ENCODE assay signal across 26 cellular contexts in the genomic region with DNA sequence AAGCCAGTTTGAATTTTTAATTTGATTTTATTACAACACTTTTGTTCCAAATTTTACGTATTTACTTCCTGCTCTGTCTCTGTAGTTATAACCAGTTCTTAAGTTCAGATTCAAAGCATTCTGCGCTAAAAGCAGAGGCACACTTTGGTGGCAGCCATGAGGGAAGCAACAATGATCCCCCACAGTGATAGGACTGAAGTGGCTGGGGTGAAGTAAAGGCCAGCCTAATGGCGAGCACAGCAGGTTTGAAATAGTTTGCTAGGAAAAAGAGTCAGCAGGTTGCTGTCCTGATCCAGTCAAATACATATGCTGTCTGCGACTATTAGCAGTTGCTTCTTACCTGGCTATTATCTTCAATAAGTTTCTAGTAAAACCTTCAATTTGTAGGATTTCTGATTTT.
DNase-seq lines count a peak whose midpoint lies in the region; ATAC-seq and TF ChIP-seq lines count a peak whose summit lies in the region.
"Had no signal": no experiment of that assay in that cellular context is flagged by ENCODE, and none has a peak within 500 bp of the region (broad histone marks: within the 10 kb centered on the region; RNA-seq: fewer than 3 reads in every experiment).

No MANE protein-coding gene starts in this region.

- H3K4me1 ChIP-seq in GM23338 (ENCODE audit: insufficient read depth) = no peaks in the 10 kb centered on the region
- H3K4me1 ChIP-seq in iPS DF 6.9 (ENCODE audit: control insufficient read depth, insufficient read depth, low read length) = no peaks in the 10 kb centered on the region
- peaks cover 0 to 3% of the 10 kb centered on the region in 2 donors for H3K4me1 ChIP-seq in neuronal stem cell (ENCODE audit: control insufficient read depth in 2 of 2, insufficient read depth in 1 of 2, low read depth in 1 of 2, low read length in 2 of 2)
- H3K4me1 ChIP-seq: A549, SJSA1 had no signal

- H3K23ac ChIP-seq in neuronal stem cell (ENCODE audit: low read depth, low read length, poor library complexity) = no peak overlapping the region

- no peaks in the 10 kb centered on the region for H3K27me3 ChIP-seq in GM23338 (ENCODE audit: insufficient read depth)
- no peaks in the 10 kb centered on the region for H3K27me3 ChIP-seq in iPS DF 6.9 (ENCODE audit: control insufficient read depth, insufficient read depth, low read length)
- H3K27me3 ChIP-seq in neuronal stem cell (ENCODE audit: control insufficient read depth in 3 of 3, insufficient read depth in 3 of 3, low read depth in 1 of 3, low read length in 3 of 3) = no peaks in the 10 kb centered on the region
- H3K27me3 ChIP-seq: MG63, SJSA1 had no signal

- no peaks in the 10 kb centered on the region for H3K79me1 ChIP-seq in neuronal stem cell (ENCODE audit: low read depth, low read length)

- H4K8ac ChIP-seq in neuronal stem cell (ENCODE audit: low read depth, low read length) = no peak overlapping the region

- POLR2A ChIA-PET in WTC11 (lab: Charles Lee) = no interaction called here

- H2AK5ac ChIP-seq in neuronal stem cell (ENCODE audit: low read depth, low read length) = no peak overlapping the region

- H4K20me1 ChIP-seq in GM23338 (replicated peaks; ENCODE audit: insufficient read depth) = no peaks in the 10 kb centered on the region

- no peak overlapping the region for H2BK5ac ChIP-seq in neuronal stem cell (ENCODE audit: low read length)

- H2AFZ ChIP-seq in GM23338 (no peak overlapping the region), neuronal stem cell (ENCODE audit: low read length) (no peak overlapping the region)

- H3K14ac ChIP-seq in neuronal stem cell (ENCODE audit: low read length) = no peak overlapping the region

- no peak overlapping the region for H2BK12ac ChIP-seq in neuronal stem cell (ENCODE audit: low read length)

- no peak overlapping the region for H2BK120ac ChIP-seq in neuronal stem cell (ENCODE audit: low read depth, low read length)

- H3K4me3 Mint-ChIP-seq in GM23338 = no peak overlapping the region
- no peak overlapping the region for H3K4me3 Mint-ChIP-seq in WTC11
- H3K4me3 Mint-ChIP-seq: CD4-positive, alpha-beta memory T cell had no signal

- H4K91ac ChIP-seq in neuronal stem cell (ENCODE audit: low read depth, low read length, poor library complexity) = no peak overlapping the region

- H3K27ac Mint-ChIP-seq in GM23338 (no peak overlapping the region), WTC11 (no peak overlapping the region)
- H3K27ac Mint-ChIP-seq: CD4-positive, alpha-beta memory T cell had no signal

- no peaks in the 10 kb centered on the region for H3K9me3 ChIP-seq in iPS DF 6.9 (ENCODE audit: control insufficient read depth, insufficient read depth, low read length)
- no peaks in the 10 kb centered on the region for H3K9me3 ChIP-seq in neuronal stem cell (replicated peaks in 1 of 2; ENCODE audit: control insufficient read depth in 2 of 2, insufficient read depth in 1 of 2, low read depth in 1 of 2, low read length in 2 of 2)
- H3K9me3 ChIP-seq: A549, MG63, SJSA1 had no signal

- H3K4me1 Mint-ChIP-seq in GM23338 = peaks cover 12% of the 10 kb centered on the region; the same call in 2 of the 3 replicates
- H3K4me1 Mint-ChIP-seq in WTC11 = peaks cover 13% of the 10 kb centered on the region

- no peaks in the 10 kb centered on the region for H3K36me3 Mint-ChIP-seq in GM23338 (ENCODE audit: low read depth)
- no peaks in the 10 kb centered on the region for H3K36me3 Mint-ChIP-seq in WTC11

- CTCF ChIA-PET in WTC11 (lab: Charles Lee) = no interaction called here

- no peak overlapping the region for H3K4ac ChIP-seq in neuronal stem cell (ENCODE audit: low read length)

- H3K27ac ChIP-seq in GM23338 (ENCODE audit: low read depth) (no peak overlapping the region), iPS DF 6.9 (ENCODE audit: low read length) (no peak overlapping the region), neuronal stem cell (replicated peaks; ENCODE audit: low read length) (no peak overlapping the region)
- H3K27ac ChIP-seq: A549, SJSA1 had no signal

- H3K9me3 Mint-ChIP-seq in GM23338 = no peaks in the 10 kb centered on the region
- no peaks in the 10 kb centered on the region for H3K9me3 Mint-ChIP-seq in WTC11
- H3K9me3 Mint-ChIP-seq: CD4-positive, alpha-beta memory T cell had no signal

- no peak overlapping the region for H3K4me2 ChIP-seq in GM23338
- H3K4me2 ChIP-seq in neuronal stem cell (ENCODE audit: insufficient read depth, low read length, poor library complexity, severe bottlenecking) = no peak overlapping the region
- H3K4me2 ChIP-seq: A549 had no signal

- H3K36me3 ChIP-seq in GM23338 (ENCODE audit: insufficient read depth) = no peaks in the 10 kb centered on the region
- no peaks in the 10 kb centered on the region for H3K36me3 ChIP-seq in iPS DF 6.9 (ENCODE audit: control insufficient read depth, insufficient read depth, low read length)
- no peaks in the 10 kb centered on the region for H3K36me3 ChIP-seq in neuronal stem cell (replicated peaks in 1 of 2; ENCODE audit: control insufficient read depth in 2 of 2, insufficient read depth in 2 of 2, low read length in 2 of 2)
- H3K36me3 ChIP-seq: MG63, SJSA1 had no signal

- H3K4me3 ChIP-seq in GM23338 = no peak overlapping the region
- H3K4me3 ChIP-seq in iPS DF 6.9 (ENCODE audit: low read length) = no peak overlapping the region
- H3K4me3 ChIP-seq in neuronal stem cell (ENCODE audit: low read length in 2 of 2) = no peak overlapping the region
- H3K4me3 ChIP-seq: A549, MG63, SJSA1 had no signal

- DNase-seq in GM23338 (ENCODE audit: low spot score) (peak; percentile 51), WTC11 (ENCODE audit: low spot score) (peak; percentile 16), iPS DF 6.9 (ENCODE audit: low read depth, low spot score) (peak; percentile 7), neuronal stem cell (ENCODE audit: low spot score) (peak; percentile 0)
- no peak for DNase-seq in NK-92 treated with Interleukin-12 subunit alpha and Interleukin-12 subunit beta, amount 100 ng/mL, for 24 hours (lab: John Stamatoyannopoulos, UW)
- DNase-seq: C1 segment of cervical spinal cord; CD4-positive, alpha-beta memory T cell; COR-L47; DMS79; EL; GF-D8; HCEC 1CT; IMR-90; KG1; MG63; NCI-H1105 treated with DMSO at 0.1 percent for 48 hours; NCI-H146; NCI-H1930; NCI-H226; NCI-H510A; NCI-H69; PC-3 had no signal

- H3K9me2 ChIP-seq in GM23338 (ENCODE audit: insufficient read depth) = no peaks in the 10 kb centered on the region

- no peak overlapping the region for H3K18ac ChIP-seq in neuronal stem cell (ENCODE audit: low read length)

- H3K9ac ChIP-seq in neuronal stem cell (ENCODE audit: low read depth, low read length, poor library complexity) = no peak overlapping the region

- ATAC-seq in GM23338 (peak; percentile 95), WTC11 (peak; percentile 91), GM21381 (IDR thresholded peaks at IDR 0.05; ENCODE audit: unreplicated experiment) (no peak), GM19395 (IDR thresholded peaks at IDR 0.05; ENCODE audit: unreplicated experiment) (no peak)
- ATAC-seq: A549, PC-3 had no signal

- H3F3A ChIP-seq in GM23338 (replicated peaks; ENCODE audit: low read depth) = no peaks in the 10 kb centered on the region

- WGBS in iPS DF 6.9 (ENCODE audit: insufficient coverage, insufficient read length) = no CpG with 5 or more reads among the region's 4 CpGs
- WGBS in neuronal stem cell (ENCODE audit: extremely low coverage in 2 of 2, insufficient read length in 2 of 2, insufficient replicate concordance in 1 of 2), 2 donors = no CpG with 5 or more reads among the region's 4 CpGs

- H2BK15ac ChIP-seq in neuronal stem cell (ENCODE audit: low read length) = no peak overlapping the region

- H3K27me3 Mint-ChIP-seq in GM23338 (ENCODE audit: insufficient read depth, low read depth, poor library complexity) (peaks cover 4% of the 10 kb centered on the region), WTC11 (ENCODE audit: low read depth) (peaks cover 4% of the 10 kb centered on the region; the same call in 1 of the 2 replicates)
- H3K27me3 Mint-ChIP-seq: CD4-positive, alpha-beta memory T cell had no signal

- TF ChIP-seq CTCF in GM23338 (conservative IDR thresholded peaks at IDR 0.05; ENCODE audit: low read depth in 2 of 2) (no peak), WTC11 (IDR thresholded peaks at IDR 0.05) (no peak)

- no peaks in the 10 kb centered on the region for H3K79me2 ChIP-seq in GM23338 (replicated peaks; ENCODE audit: insufficient read depth)

TF ChIP-seq in GM23338, 12 proteins besides CTCF, POLR2A, EP300 and RAD21 (continues in another document):
- TF ChIP-seq, protein P1, sequence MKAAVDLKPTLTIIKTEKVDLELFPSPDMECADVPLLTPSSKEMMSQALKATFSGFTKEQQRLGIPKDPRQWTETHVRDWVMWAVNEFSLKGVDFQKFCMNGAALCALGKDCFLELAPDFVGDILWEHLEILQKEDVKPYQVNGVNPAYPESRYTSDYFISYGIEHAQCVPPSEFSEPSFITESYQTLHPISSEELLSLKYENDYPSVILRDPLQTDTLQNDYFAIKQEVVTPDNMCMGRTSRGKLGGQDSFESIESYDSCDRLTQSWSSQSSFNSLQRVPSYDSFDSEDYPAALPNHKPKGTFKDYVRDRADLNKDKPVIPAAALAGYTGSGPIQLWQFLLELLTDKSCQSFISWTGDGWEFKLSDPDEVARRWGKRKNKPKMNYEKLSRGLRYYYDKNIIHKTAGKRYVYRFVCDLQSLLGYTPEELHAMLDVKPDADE (IDR thresholded peaks at IDR 0.05) = no peak
- no peak for TF ChIP-seq EZH2 (IDR thresholded peaks at IDR 0.05; ENCODE audit: low read depth, unreplicated experiment)
- TF ChIP-seq ZNF114 (CRISPR knock-in tag; IDR thresholded peaks at IDR 0.05) = no peak
- no peak for TF ChIP-seq EZH2phosphoT487 (IDR thresholded peaks at IDR 0.05; ENCODE audit: unreplicated experiment)
- TF ChIP-seq NANOG (IDR thresholded peaks at IDR 0.05; ENCODE audit: borderline replicate concordance) = no peak
- no peak for TF ChIP-seq POLR2AphosphoS5 (IDR thresholded peaks at IDR 0.05; ENCODE audit: low read depth)

TF ChIP-seq in WTC11, 78 proteins besides CTCF, POLR2A, EP300 and RAD21:
- TF ChIP-seq, protein P2, sequence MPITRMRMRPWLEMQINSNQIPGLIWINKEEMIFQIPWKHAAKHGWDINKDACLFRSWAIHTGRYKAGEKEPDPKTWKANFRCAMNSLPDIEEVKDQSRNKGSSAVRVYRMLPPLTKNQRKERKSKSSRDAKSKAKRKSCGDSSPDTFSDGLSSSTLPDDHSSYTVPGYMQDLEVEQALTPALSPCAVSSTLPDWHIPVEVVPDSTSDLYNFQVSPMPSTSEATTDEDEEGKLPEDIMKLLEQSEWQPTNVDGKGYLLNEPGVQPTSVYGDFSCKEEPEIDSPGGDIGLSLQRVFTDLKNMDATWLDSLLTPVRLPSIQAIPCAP (CRISPR knock-in tag; IDR thresholded peaks at IDR 0.05) = no peak
- no peak for TF ChIP-seq SP1 (CRISPR knock-in tag; conservative IDR thresholded peaks at IDR 0.05)
- no peak for TF ChIP-seq NR3C1 (CRISPR knock-in tag; conservative IDR thresholded peaks at IDR 0.05; ENCODE audit: low read depth)
- no peak for TF ChIP-seq JUN (CRISPR knock-in tag; IDR thresholded peaks at IDR 0.05)
- no peak for TF ChIP-seq HMGA2 (CRISPR knock-in tag; IDR thresholded peaks at IDR 0.05)
- TF ChIP-seq ZNF219 (CRISPR knock-in tag; IDR thresholded peaks at IDR 0.05; ENCODE audit: borderline replicate concordance) = no peak
- no peak for TF ChIP-seq ETV6 (CRISPR knock-in tag; IDR thresholded peaks at IDR 0.05)

Comparison
In these comparisons a context has a peak if more than half of its experiments do, and no peak if none do; other contexts are left out.
1. ATAC-seq: peak in GM23338 (single experiment) and WTC11 (single experiment); none in GM21381 (single experiment) and GM19395 (single experiment).